8 cellular contexts compared by ENCODE assay signal in genomic region chr17:28951991-28952975, GRCh38. TPM values are rescaled to one million over a fixed set of nuclear protein-coding genes. Genes with fewer than 3 reads are reported as not detected.
DNase-seq lines count a peak whose midpoint lies in the region; ATAC-seq and TF ChIP-seq lines count a peak whose summit lies in the region.

No MANE protein-coding gene starts in this region.

- H3K9me3 ChIP-seq in CD4-positive, CD25-positive, alpha-beta regulatory T cell (ENCODE audit: control insufficient read depth in 2 of 2, low read length in 2 of 2): no peaks in the 10 kb centered on the region
- no peaks in the 10 kb centered on the region for H3K9me3 ChIP-seq in left lung

- H3K27me3 ChIP-seq in CD4-positive, CD25-positive, alpha-beta regulatory T cell (ENCODE audit: control insufficient read depth, insufficient read depth, low read length): no peaks in the 10 kb centered on the region
- no peaks in the 10 kb centered on the region for H3K27me3 ChIP-seq in left lung

- peak; percentile 79 to 84 for ATAC-seq in CD4-positive, CD25-positive, alpha-beta regulatory T cell (ENCODE audit: low read depth in 2 of 2)
- ATAC-seq in GM19397 (IDR thresholded peaks at IDR 0.05; ENCODE audit: unreplicated experiment) (peak; percentile 43), HG03558 (IDR thresholded peaks at IDR 0.05; ENCODE audit: extremely low read depth, unreplicated experiment) (peak; percentile 32), left lung (peak; percentile 80)

- no peaks in the 10 kb centered on the region for H3K27me3 Mint-ChIP-seq in CD4-positive, CD25-positive, alpha-beta regulatory T cell

- no peaks in the 10 kb centered on the region for H3K9me3 Mint-ChIP-seq in CD4-positive, CD25-positive, alpha-beta regulatory T cell

- H3K4me1 Mint-ChIP-seq in CD4-positive, CD25-positive, alpha-beta regulatory T cell: peaks cover 3 to 19% (median 15%) of the 10 kb centered on the region in 4 donors

- H3K4me3 ChIP-seq in CD4-positive, CD25-positive, alpha-beta regulatory T cell (ENCODE audit: low read depth, low read length): peak overlapping the region; percentile 93
- peak overlapping the region; percentile 43 to 98 for H3K4me3 ChIP-seq in left lung

- H3K4me1 ChIP-seq in CD4-positive, CD25-positive, alpha-beta regulatory T cell (ENCODE audit: control insufficient read depth, insufficient read depth, low read length, poor library complexity, severe bottlenecking): peaks cover 36% of the 10 kb centered on the region
- H3K4me1 ChIP-seq in left lung: peaks cover 13 to 27% of the 10 kb centered on the region in 2 donors

- H3K4me3 Mint-ChIP-seq in CD4-positive, CD25-positive, alpha-beta regulatory T cell: no peak overlapping the region

- H3K36me3 ChIP-seq in CD4-positive, CD25-positive, alpha-beta regulatory T cell (ENCODE audit: control insufficient read depth, insufficient read depth, low read length): no peaks in the 10 kb centered on the region
- H3K36me3 ChIP-seq in left lung: no peaks in the 10 kb centered on the region

- peak in 1 of 2 donors; percentile 19 for TF ChIP-seq CTCF in left lung (IDR thresholded peaks at IDR 0.05)

- H3K36me3 Mint-ChIP-seq in CD4-positive, CD25-positive, alpha-beta regulatory T cell: peaks cover 6% of the 10 kb centered on the region

- intact Hi-C loops in left lung (cut with DNase I): no loop called here

- H3K27ac Mint-ChIP-seq in CD4-positive, CD25-positive, alpha-beta regulatory T cell: no peak overlapping the region

- H3K27ac ChIP-seq in CD4-positive, CD25-positive, alpha-beta regulatory T cell (ENCODE audit: insufficient read depth, low read length, poor library complexity, severe bottlenecking): peak overlapping the region; percentile 95
- peak overlapping the region; percentile 97 to 99 for H3K27ac ChIP-seq in left lung

- peak; percentile 95 to 99 (median 98) for DNase-seq in CD4-positive, CD25-positive, alpha-beta regulatory T cell
- peak; percentile 100 for DNase-seq in NCI-H748 (lab: John Stamatoyannopoulos, UW; ENCODE audit: unreplicated experiment)
- DNase-seq in activated CD4-positive, alpha-beta T cell treated with anti-CD3 and anti-CD28 coated beads, Interleukin-2, amount 50 U/mL, for 24 hours (ENCODE audit: low read depth in 1 of 2, low spot score in 1 of 2): peak; percentile 82 to 96
- peak; percentile 99 for DNase-seq in dermis microvascular lymphatic vessel endothelial cell (ENCODE audit: low read depth in 2 of 2)
- peak; percentile 94 to 98 for DNase-seq in left lung
- peak; percentile 95 for DNase-seq in stimulated activated CD4-positive, alpha-beta T cell treated with anti-CD3 and anti-CD28 coated beads, Interleukin-2, amount 100 ng/mL, for 4 hours (ENCODE audit: low read depth)

RNA-seq across cellular contexts. Expression of gene PHF12, which starts 1.0 kb away (rescaled TPM):
- 200 TPM for total RNA-seq in CD4-positive, CD25-positive, alpha-beta regulatory T cell
- polyA plus RNA-seq in CD4-positive, CD25-positive, alpha-beta regulatory T cell: 1 to 10 TPM; 5.4 to 8.4 (median 5.8) TPM
- total RNA-seq in dermis microvascular lymphatic vessel endothelial cell (4.4 and 9.0 TPM in 2 replicates), left lung (10 to 100 TPM; 32.1 to 45.8 TPM)

RNA-seq across cellular contexts. Expression of gene DHRS13, which starts 49.4 kb away (rescaled TPM):
- 21.1 TPM for total RNA-seq in CD4-positive, CD25-positive, alpha-beta regulatory T cell
- polyA plus RNA-seq in CD4-positive, CD25-positive, alpha-beta regulatory T cell: 10 to 100 TPM; 15.0 to 21.1 (median 17.7) TPM
- total RNA-seq in dermis microvascular lymphatic vessel endothelial cell: 9.1 and 10.6 TPM in 2 replicates
- 10 to 100 TPM in 1 of 2 donors, 1 to 10 TPM in 1; 8.8 to 16.9 TPM for total RNA-seq in left lung

RNA-seq across cellular contexts. Expression of gene SEZ6, which starts 53.5 kb away (rescaled TPM):
- total RNA-seq in CD4-positive, CD25-positive, alpha-beta regulatory T cell: 0.76 TPM
- 1 to 10 TPM in 1 of 4 donors, under 1 TPM in 1, not detected in 2; 0.57 to 1.2 TPM for polyA plus RNA-seq in CD4-positive, CD25-positive, alpha-beta regulatory T cell
- total RNA-seq in dermis microvascular lymphatic vessel endothelial cell (not detected in 2 replicates), left lung (under 1 TPM in 1 of 2 donors, not detected in 1; 0.09 TPM)

RNA-seq across cellular contexts. Expression of gene FLOT2, which starts 54.8 kb away (rescaled TPM):
- 167 TPM for total RNA-seq in CD4-positive, CD25-positive, alpha-beta regulatory T cell
- polyA plus RNA-seq in CD4-positive, CD25-positive, alpha-beta regulatory T cell: 100 to 1,000 TPM; 268 to 345 (median 303) TPM
- total RNA-seq in dermis microvascular lymphatic vessel endothelial cell (89.9 and 119 TPM in 2 replicates), left lung (100 to 1,000 TPM in 1 of 2 donors, 10 to 100 TPM in 1; 95.7 to 171 TPM)

Comparison
In these comparisons a context has a peak if more than half of its experiments do, and no peak if none do; other contexts are left out.
1. Peak in every context shown above with its lines: DNase-seq, ATAC-seq, H3K4me3 ChIP-seq and H3K27ac ChIP-seq.